Comparison of ENCODE assay signal across 1 cellular context in genomic region chr2:160225722-160226121, GRCh38.
TF ChIP-seq lines count a peak whose summit lies in the region.

No MANE protein-coding gene starts in this region.

TF ChIP-seq in A549, 52 proteins besides CTCF, POLR2A, EP300 and RAD21 (continued from another document):
- TF ChIP-seq ATOH8 (CRISPR knock-in tag; IDR thresholded peaks at IDR 0.05; ENCODE audit: low read depth) (no peak), MYC (IDR thresholded peaks at IDR 0.05; ENCODE audit: borderline replicate concordance, low read length) (no peak), EHF (CRISPR knock-in tag; IDR thresholded peaks at IDR 0.05) (no peak), NPAS2 (CRISPR knock-in tag; IDR thresholded peaks at IDR 0.05; ENCODE audit: borderline replicate concordance) (no peak), SREBF2 (IDR thresholded peaks at IDR 0.05) (no peak), EHMT2 (IDR thresholded peaks at IDR 0.05; ENCODE audit: low read depth) (no peak), E2F6 (IDR thresholded peaks at IDR 0.05; ENCODE audit: borderline replicate concordance, low read depth) (no peak), RFX5 (IDR thresholded peaks at IDR 0.05) (no peak), FOSL2 (IDR thresholded peaks at IDR 0.05) (no peak), FOSL2 (CRISPR knock-in tag; IDR thresholded peaks at IDR 0.05) (no peak)
